1 cellular context compared by ENCODE assay signal in the genomic region with DNA sequence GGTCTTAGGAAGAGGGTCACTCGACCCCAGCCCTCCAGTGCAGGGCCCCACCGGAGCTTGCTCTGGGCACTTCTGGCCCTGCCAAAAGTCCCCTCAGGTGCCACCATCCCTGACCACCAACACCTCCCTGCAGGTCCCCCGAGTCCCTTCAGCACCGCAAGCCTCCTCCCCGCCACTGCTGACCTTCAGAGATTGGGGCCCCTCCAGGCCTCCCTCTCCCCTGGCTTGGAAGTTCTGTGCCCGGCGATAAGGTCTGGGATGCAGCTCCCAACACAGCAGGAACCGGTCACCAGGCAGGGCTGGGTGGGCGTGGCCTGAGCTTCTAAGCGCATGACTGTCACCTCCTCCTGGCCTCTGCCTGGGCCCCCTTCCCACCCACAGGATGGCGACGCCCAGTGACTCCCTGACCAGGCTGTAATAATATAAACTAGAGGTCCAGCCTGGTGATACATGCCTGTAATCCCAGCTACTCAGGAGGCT.
TF ChIP-seq lines count a peak whose summit lies in the region.

No MANE protein-coding gene starts in this region.

TF ChIP-seq in HEK293, 187 proteins besides CTCF, POLR2A, EP300 and RAD21 (continued from another document and continues in another):
- no peak for TF ChIP-seq ZBTB49 (tag by site-specific recombination; IDR thresholded peaks at IDR 0.05; ENCODE audit: low read depth)
- TF ChIP-seq ZNF623 (tag by site-specific recombination; IDR thresholded peaks at IDR 0.05) = no peak
- TF ChIP-seq ZNF843 (tag by site-specific recombination; IDR thresholded peaks at IDR 0.05) = no peak
- TF ChIP-seq MZF1 (tag by site-specific recombination; IDR thresholded peaks at IDR 0.05; ENCODE audit: borderline replicate concordance) = no peak
- TF ChIP-seq GLI2 (tag by site-specific recombination; IDR thresholded peaks at IDR 0.05; ENCODE audit: borderline replicate concordance, low read depth) = no peak
- TF ChIP-seq ZNF2 (tag by site-specific recombination; IDR thresholded peaks at IDR 0.05) = no peak
- no peak for TF ChIP-seq ZNF311 (tag by site-specific recombination; IDR thresholded peaks at IDR 0.05; ENCODE audit: borderline replicate concordance)
- no peak for TF ChIP-seq ZBTB1 (tag by site-specific recombination; IDR thresholded peaks at IDR 0.05)
- no peak for TF ChIP-seq SCRT1 (tag by site-specific recombination; IDR thresholded peaks at IDR 0.05; ENCODE audit: borderline replicate concordance)
- TF ChIP-seq, protein P1, sequence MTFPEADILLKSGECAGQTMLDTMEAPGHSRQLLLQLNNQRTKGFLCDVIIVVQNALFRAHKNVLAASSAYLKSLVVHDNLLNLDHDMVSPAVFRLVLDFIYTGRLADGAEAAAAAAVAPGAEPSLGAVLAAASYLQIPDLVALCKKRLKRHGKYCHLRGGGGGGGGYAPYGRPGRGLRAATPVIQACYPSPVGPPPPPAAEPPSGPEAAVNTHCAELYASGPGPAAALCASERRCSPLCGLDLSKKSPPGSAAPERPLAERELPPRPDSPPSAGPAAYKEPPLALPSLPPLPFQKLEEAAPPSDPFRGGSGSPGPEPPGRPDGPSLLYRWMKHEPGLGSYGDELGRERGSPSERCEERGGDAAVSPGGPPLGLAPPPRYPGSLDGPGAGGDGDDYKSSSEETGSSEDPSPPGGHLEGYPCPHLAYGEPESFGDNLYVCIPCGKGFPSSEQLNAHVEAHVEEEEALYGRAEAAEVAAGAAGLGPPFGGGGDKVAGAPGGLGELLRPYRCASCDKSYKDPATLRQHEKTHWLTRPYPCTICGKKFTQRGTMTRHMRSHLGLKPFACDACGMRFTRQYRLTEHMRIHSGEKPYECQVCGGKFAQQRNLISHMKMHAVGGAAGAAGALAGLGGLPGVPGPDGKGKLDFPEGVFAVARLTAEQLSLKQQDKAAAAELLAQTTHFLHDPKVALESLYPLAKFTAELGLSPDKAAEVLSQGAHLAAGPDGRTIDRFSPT (tag by site-specific recombination; IDR thresholded peaks at IDR 0.05) = no peak
- TF ChIP-seq ZNF274 (IDR thresholded peaks at IDR 0.05; ENCODE audit: low read length) = no peak
- TF ChIP-seq ZNF274 (tag by site-specific recombination; IDR thresholded peaks at IDR 0.05; ENCODE audit: borderline replicate concordance) = no peak
- no peak for TF ChIP-seq ZNF529 (tag by site-specific recombination; IDR thresholded peaks at IDR 0.05; ENCODE audit: insufficient replicate concordance)
- no peak for TF ChIP-seq PRDM1 (tag by site-specific recombination; IDR thresholded peaks at IDR 0.05)
- no peak for TF ChIP-seq ZSCAN23 (tag by site-specific recombination; IDR thresholded peaks at IDR 0.05)
- no peak for TF ChIP-seq HOXA7 (CRISPR knock-in tag; IDR thresholded peaks at IDR 0.05; ENCODE audit: borderline replicate concordance)
- TF ChIP-seq ZNF175 (tag by site-specific recombination; IDR thresholded peaks at IDR 0.05) = no peak
- TF ChIP-seq ZNF24 (tag by site-specific recombination; IDR thresholded peaks at IDR 0.05) = no peak
- no peak for TF ChIP-seq ZNF747 (tag by site-specific recombination; IDR thresholded peaks at IDR 0.05)
- no peak for TF ChIP-seq ZNF266 (tag by site-specific recombination; IDR thresholded peaks at IDR 0.05; ENCODE audit: low read depth)
- TF ChIP-seq, protein P2, sequence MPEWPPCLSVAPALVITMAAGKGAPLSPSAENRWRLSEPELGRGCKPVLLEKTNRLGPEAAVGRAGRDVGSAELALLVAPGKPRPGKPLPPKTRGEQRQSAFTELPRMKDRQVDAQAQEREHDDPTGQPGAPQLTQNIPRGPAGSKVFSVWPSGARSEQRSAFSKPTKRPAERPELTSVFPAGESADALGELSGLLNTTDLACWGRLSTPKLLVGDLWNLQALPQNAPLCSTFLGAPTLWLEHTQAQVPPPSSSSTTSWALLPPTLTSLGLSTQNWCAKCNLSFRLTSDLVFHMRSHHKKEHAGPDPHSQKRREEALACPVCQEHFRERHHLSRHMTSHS (tag by site-specific recombination; IDR thresholded peaks at IDR 0.05) = no peak
- peak; percentile 46; the same call in 1 of the 2 replicates for TF ChIP-seq SP7 (tag by site-specific recombination; IDR thresholded peaks at IDR 0.05)
- no peak for TF ChIP-seq ZNF837 (tag by site-specific recombination; IDR thresholded peaks at IDR 0.05)
- TF ChIP-seq ZNF354C (tag by site-specific recombination; IDR thresholded peaks at IDR 0.05; ENCODE audit: borderline replicate concordance, low read depth) = no peak
- no peak for TF ChIP-seq ZNF391 (tag by site-specific recombination; IDR thresholded peaks at IDR 0.05; ENCODE audit: borderline replicate concordance, low read depth)
- no peak; the same call in 1 of the 2 replicates for TF ChIP-seq WT1 (tag by site-specific recombination; IDR thresholded peaks at IDR 0.05)
- TF ChIP-seq ZNF121 (tag by site-specific recombination; IDR thresholded peaks at IDR 0.05) = no peak
- TF ChIP-seq GLI4 (tag by site-specific recombination; IDR thresholded peaks at IDR 0.05) = no peak
- TF ChIP-seq ZNF510 (tag by site-specific recombination; IDR thresholded peaks at IDR 0.05; ENCODE audit: insufficient replicate concordance) = no peak
- peak; percentile 93 for TF ChIP-seq KLF1 (tag by site-specific recombination; IDR thresholded peaks at IDR 0.05)
- no peak for TF ChIP-seq ZNF785 (tag by site-specific recombination; IDR thresholded peaks at IDR 0.05)
- no peak for TF ChIP-seq ZFP3 (tag by site-specific recombination; IDR thresholded peaks at IDR 0.05; ENCODE audit: low read depth)
- 0 out of 2 replicates have a peak, but pooled peaks have one; percentile 18 for TF ChIP-seq ZBTB8A (tag by site-specific recombination; IDR thresholded peaks at IDR 0.05)
- TF ChIP-seq ZNF558 (tag by site-specific recombination; IDR thresholded peaks at IDR 0.05) = no peak
- TF ChIP-seq SALL2 (tag by site-specific recombination; IDR thresholded peaks at IDR 0.05; ENCODE audit: borderline replicate concordance) = no peak
- no peak for TF ChIP-seq KLF17 (tag by site-specific recombination; IDR thresholded peaks at IDR 0.05)
- TF ChIP-seq, protein P3, sequence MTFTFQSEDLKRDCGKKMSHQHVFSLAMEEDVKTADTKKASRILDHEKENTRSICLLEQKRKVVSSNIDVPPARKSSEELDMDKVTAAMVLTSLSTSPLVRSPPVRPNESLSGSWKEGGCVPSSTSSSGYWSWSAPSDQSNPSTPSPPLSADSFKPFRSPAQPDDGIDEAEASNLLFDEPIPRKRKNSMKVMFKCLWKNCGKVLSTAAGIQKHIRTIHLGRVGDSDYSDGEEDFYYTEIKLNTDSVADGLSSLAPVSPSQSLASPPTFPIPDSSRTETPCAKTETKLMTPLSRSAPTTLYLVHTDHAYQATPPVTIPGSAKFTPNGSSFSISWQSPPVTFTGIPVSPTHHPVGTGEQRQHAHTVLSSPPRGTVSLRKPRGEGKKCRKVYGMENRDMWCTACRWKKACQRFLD (tag by site-specific recombination; IDR thresholded peaks at IDR 0.05) = no peak
- no peak for TF ChIP-seq REPIN1 (tag by site-specific recombination; IDR thresholded peaks at IDR 0.05; ENCODE audit: low read depth)
- TF ChIP-seq ZNF426 (tag by site-specific recombination; IDR thresholded peaks at IDR 0.05) = no peak
- no peak for TF ChIP-seq ZNF626 (tag by site-specific recombination; IDR thresholded peaks at IDR 0.05)
- TF ChIP-seq ZNF18 (tag by site-specific recombination; IDR thresholded peaks at IDR 0.05) = no peak
- no peak for TF ChIP-seq ZNF501 (tag by site-specific recombination; IDR thresholded peaks at IDR 0.05)
- TF ChIP-seq ZNF292 (tag by site-specific recombination; IDR thresholded peaks at IDR 0.05; ENCODE audit: borderline replicate concordance, low read depth) = no peak
- TF ChIP-seq ZNF701 (tag by site-specific recombination; IDR thresholded peaks at IDR 0.05) = no peak
- no peak for TF ChIP-seq ZNF202 (tag by site-specific recombination; IDR thresholded peaks at IDR 0.05; ENCODE audit: borderline replicate concordance)
- TF ChIP-seq EGR2 (tag by site-specific recombination; IDR thresholded peaks at IDR 0.05; ENCODE audit: low read depth) = 0 out of 2 replicates have a peak, but pooled peaks have one; percentile 28
- TF ChIP-seq KLF8 (tag by site-specific recombination; IDR thresholded peaks at IDR 0.05) = no peak
- TF ChIP-seq ZNF16 (tag by site-specific recombination; IDR thresholded peaks at IDR 0.05; ENCODE audit: low read depth) = no peak
- TF ChIP-seq ZXDB (tag by site-specific recombination; IDR thresholded peaks at IDR 0.05) = no peak
- no peak for TF ChIP-seq SCRT2 (tag by site-specific recombination; IDR thresholded peaks at IDR 0.05)
- peak; percentile 61 for TF ChIP-seq ZBTB20 (tag by site-specific recombination; IDR thresholded peaks at IDR 0.05)
- no peak for TF ChIP-seq ZFP69B (tag by site-specific recombination; IDR thresholded peaks at IDR 0.05)
- peak; percentile 71 for TF ChIP-seq ZFHX2 (tag by site-specific recombination; conservative IDR thresholded peaks at IDR 0.05)
- peak; percentile 62 for TF ChIP-seq ZNF600 (tag by site-specific recombination; IDR thresholded peaks at IDR 0.05)
- TF ChIP-seq ZNF433 (tag by site-specific recombination; IDR thresholded peaks at IDR 0.05; ENCODE audit: low read depth) = no peak
- TF ChIP-seq ZNF596 (tag by site-specific recombination; IDR thresholded peaks at IDR 0.05) = no peak
- peak; percentile 72 for TF ChIP-seq IKZF3 (tag by site-specific recombination; IDR thresholded peaks at IDR 0.05)
- no peak for TF ChIP-seq ZNF530 (tag by site-specific recombination; IDR thresholded peaks at IDR 0.05; ENCODE audit: low read depth)
- no peak for TF ChIP-seq ZFP41 (tag by site-specific recombination; IDR thresholded peaks at IDR 0.05; ENCODE audit: borderline replicate concordance)
- no peak for TF ChIP-seq GFI1B (tag by site-specific recombination; IDR thresholded peaks at IDR 0.05)
- no peak for TF ChIP-seq FEZF1 (tag by site-specific recombination; IDR thresholded peaks at IDR 0.05)
- no peak for TF ChIP-seq ZNF394 (tag by site-specific recombination; IDR thresholded peaks at IDR 0.05; ENCODE audit: borderline replicate concordance)
- TF ChIP-seq ZNF19 (tag by site-specific recombination; IDR thresholded peaks at IDR 0.05; ENCODE audit: low read depth) = no peak
- TF ChIP-seq ZNF112 (tag by site-specific recombination; IDR thresholded peaks at IDR 0.05) = no peak
- no peak for TF ChIP-seq SP3 (tag by site-specific recombination; IDR thresholded peaks at IDR 0.05)
- no peak for TF ChIP-seq SETDB1 (IDR thresholded peaks at IDR 0.05; ENCODE audit: insufficient read length, low read length)
- TF ChIP-seq ZNF777 (tag by site-specific recombination; IDR thresholded peaks at IDR 0.05; ENCODE audit: borderline replicate concordance) = no peak
- no peak for TF ChIP-seq ZNF677 (tag by site-specific recombination; IDR thresholded peaks at IDR 0.05)
- TF ChIP-seq ZNF549 (tag by site-specific recombination; IDR thresholded peaks at IDR 0.05) = no peak
- no peak; the same call in 1 of the 2 replicates for TF ChIP-seq GLIS2 (tag by site-specific recombination; IDR thresholded peaks at IDR 0.05)
- no peak for TF ChIP-seq BCL11A (tag by site-specific recombination; IDR thresholded peaks at IDR 0.05; ENCODE audit: low read depth)
- no peak for TF ChIP-seq AEBP2 (tag by site-specific recombination; IDR thresholded peaks at IDR 0.05; ENCODE audit: borderline replicate concordance)
- TF ChIP-seq HOXD13 (CRISPR knock-in tag; IDR thresholded peaks at IDR 0.05; ENCODE audit: borderline replicate concordance) = no peak
